Comparison of ENCODE assay signal across 1 cellular context in the genomic region with DNA sequence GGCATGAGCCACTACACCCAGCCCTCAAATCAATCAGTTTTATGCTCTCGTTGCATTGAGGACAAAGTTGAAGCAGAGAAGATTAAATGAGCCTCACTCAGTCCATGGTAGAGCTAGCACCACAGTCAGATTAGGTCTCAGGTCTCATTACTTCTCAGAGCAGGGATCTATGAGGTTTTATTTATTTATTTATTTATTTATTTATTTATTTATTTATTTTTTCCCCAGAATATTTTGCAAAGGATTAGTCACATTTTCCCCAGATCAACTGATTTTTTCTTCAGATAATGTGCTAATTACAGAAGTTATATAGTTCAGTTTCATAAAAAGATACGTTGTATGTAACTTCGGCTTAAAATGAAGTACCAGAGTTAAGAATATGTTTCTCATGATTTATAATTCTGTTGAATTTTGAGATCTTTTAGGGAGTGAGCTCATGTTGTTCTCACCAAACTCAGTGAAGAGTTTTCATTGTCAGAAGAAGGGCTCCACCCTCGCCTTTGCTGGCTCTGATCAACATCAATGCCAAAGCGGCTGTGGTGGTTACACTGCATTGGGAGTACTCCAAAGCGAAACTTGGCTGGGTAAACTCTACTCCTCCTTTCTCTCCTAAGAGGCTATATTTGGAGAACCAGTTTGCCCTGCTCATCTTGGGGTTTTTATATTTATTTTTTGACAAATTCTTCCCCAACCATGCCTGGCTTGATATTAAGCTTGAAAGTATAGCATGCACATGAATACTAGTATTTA.
TF ChIP-seq lines count a peak whose summit lies in the region.

No MANE protein-coding gene starts in this region.

TF ChIP-seq in A549, 52 proteins besides CTCF, POLR2A, EP300 and RAD21 (continued from another document):
- TF ChIP-seq, protein P1, sequence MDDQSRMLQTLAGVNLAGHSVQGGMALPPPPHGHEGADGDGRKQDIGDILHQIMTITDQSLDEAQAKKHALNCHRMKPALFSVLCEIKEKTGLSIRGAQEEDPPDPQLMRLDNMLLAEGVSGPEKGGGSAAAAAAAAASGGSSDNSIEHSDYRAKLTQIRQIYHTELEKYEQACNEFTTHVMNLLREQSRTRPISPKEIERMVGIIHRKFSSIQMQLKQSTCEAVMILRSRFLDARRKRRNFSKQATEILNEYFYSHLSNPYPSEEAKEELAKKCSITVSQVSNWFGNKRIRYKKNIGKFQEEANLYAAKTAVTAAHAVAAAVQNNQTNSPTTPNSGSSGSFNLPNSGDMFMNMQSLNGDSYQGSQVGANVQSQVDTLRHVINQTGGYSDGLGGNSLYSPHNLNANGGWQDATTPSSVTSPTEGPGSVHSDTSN (IDR thresholded peaks at IDR 0.05) = no peak
- peak; percentile 70 for TF ChIP-seq ZC3H11A (IDR thresholded peaks at IDR 0.05)
- TF ChIP-seq HOXB13 (CRISPR knock-in tag; IDR thresholded peaks at IDR 0.05; ENCODE audit: low read depth) = no peak
- TF ChIP-seq FOSB (CRISPR knock-in tag; IDR thresholded peaks at IDR 0.05) = no peak
- no peak for TF ChIP-seq RNF2 (IDR thresholded peaks at IDR 0.05; ENCODE audit: borderline replicate concordance, low read depth)
TF ChIP-seq in A549: peak in this region for 1.
